Comparison of ENCODE assay signal across 11 cellular contexts in genomic region chr1:223819730-223820514, GRCh38. TPM values are rescaled to one million over a fixed set of nuclear protein-coding genes. Genes with fewer than 3 reads are reported as not detected.
DNase-seq lines count a peak whose midpoint lies in the region; ATAC-seq and TF ChIP-seq lines count a peak whose summit lies in the region.
"Had no signal": no experiment of that assay in that cellular context is flagged by ENCODE, and none has a peak within 500 bp of the region (broad histone marks: within the 10 kb centered on the region; RNA-seq: fewer than 3 reads in every experiment).

No MANE protein-coding gene starts in this region.

- peak overlapping the region; percentile 81 for H3K27ac Mint-ChIP-seq in HFFc6
- peak overlapping the region; percentile 91 for H3K27ac Mint-ChIP-seq in chondrocyte (ENCODE audit: unreplicated experiment)
- H3K27ac Mint-ChIP-seq in mesothelial cell of epicardium = peak overlapping the region; percentile 82

- TF ChIP-seq CTCF in AG10803 (conservative IDR thresholded peaks at IDR 0.05; ENCODE audit: low read length) (no peak), HFFc6 (IDR thresholded peaks at IDR 0.05) (no peak), chondrocyte (IDR thresholded peaks at IDR 0.05) (no peak), mesothelial cell of epicardium (IDR thresholded peaks at IDR 0.05; ENCODE audit: unreplicated experiment) (no peak)

- H3K4me1 Mint-ChIP-seq in HFFc6 (ENCODE audit: low read depth) = peaks cover 54% of the 10 kb centered on the region
- peaks cover 53% of the 10 kb centered on the region for H3K4me1 Mint-ChIP-seq in chondrocyte (ENCODE audit: low read depth)
- peaks cover 10% of the 10 kb centered on the region for H3K4me1 Mint-ChIP-seq in mesothelial cell of epicardium

- H3K27me3 Mint-ChIP-seq in HFFc6 (ENCODE audit: insufficient read depth) = no peaks in the 10 kb centered on the region; the same call in 1 of the 2 replicates
- no peaks in the 10 kb centered on the region for H3K27me3 Mint-ChIP-seq in chondrocyte (ENCODE audit: low read depth)
- H3K27me3 Mint-ChIP-seq in mesothelial cell of epicardium (ENCODE audit: low read depth) = no peaks in the 10 kb centered on the region

- H3K9me3 Mint-ChIP-seq in HFFc6 (no peaks in the 10 kb centered on the region), chondrocyte (ENCODE audit: low read depth) (no peaks in the 10 kb centered on the region), mesothelial cell of epicardium (no peaks in the 10 kb centered on the region)

- H3K4me3 ChIP-seq in AG10803 (ENCODE audit: low read length) = no peak overlapping the region

- peak overlapping the region; percentile 63 for H3K4me3 Mint-ChIP-seq in HFFc6
- no peak overlapping the region for H3K4me3 Mint-ChIP-seq in chondrocyte (ENCODE audit: unreplicated experiment)
- no peak overlapping the region for H3K4me3 Mint-ChIP-seq in mesothelial cell of epicardium

- ATAC-seq in GM19023 (IDR thresholded peaks at IDR 0.05; ENCODE audit: unreplicated experiment) = no peak

- H3K36me3 Mint-ChIP-seq in HFFc6 (ENCODE audit: low read depth) (no peaks in the 10 kb centered on the region), chondrocyte (ENCODE audit: low read depth) (peaks cover 8% of the 10 kb centered on the region), mesothelial cell of epicardium (peaks cover 11% of the 10 kb centered on the region)

- peak; percentile 79 for DNase-seq in AG10803 (ENCODE audit: low read depth)
- peak; percentile 24 for DNase-seq in HFFc6
- DNase-seq in chondrocyte (ENCODE audit: low spot score) = no peak
- DNase-seq in mesothelial cell of epicardium (ENCODE audit: low spot score in 2 of 2, unreplicated experiment in 2 of 2) = no peak
- DNase-seq in stimulated activated CD4-positive, alpha-beta T cell treated with anti-CD3 and anti-CD28 coated beads, Interleukin-15, amount 100 ng/mL, for 24 hours = no peak
- DNase-seq in NCI-H2227 treated with DMSO at 0.1 percent for 48 hours (lab: John Stamatoyannopoulos, UW) = no peak
- DNase-seq in SK-N-DZ (ENCODE audit: low spot score) = no peak
- DNase-seq: amniotic stem cell, DND-41, trophoblast cell had no signal

RNA-seq across cellular contexts. Expression of gene TP53BP2, which starts 25.8 kb away (rescaled TPM):
- 10 to 100 TPM; 21.6 to 30.1 (median 26.4) TPM for total RNA-seq in HFFc6 (2021; fragmentation: NEBNext Ultra II Directional; extraction: Animal tissue kit (Norgen Biotek cat#: 25700))
- 41.3 to 47.4 TPM (median 42.6 TPM) in 3 replicates for total RNA-seq in chondrocyte
- total RNA-seq in mesothelial cell of epicardium = 63.8 to 75.3 TPM (median 64.6 TPM) in 3 replicates
- 51.7 and 52.8 TPM in 2 replicates for polyA plus RNA-seq in SK-N-DZ (2014; cell fraction: cytosol; rRNA removed)
- polyA plus RNA-seq in SK-N-DZ (2014; cell fraction: nucleus; rRNA removed) = 36.7 and 42.5 TPM in 2 replicates

Comparison
In these comparisons a context has a peak if more than half of its experiments do, and no peak if none do; other contexts are left out.
1. DNase-seq: peak in AG10803 (single experiment) and HFFc6 (single experiment); none in chondrocyte (single experiment), mesothelial cell of epicardium (0 of 2), stimulated activated CD4-positive, alpha-beta T cell treated with anti-CD3 and anti-CD28 coated beads, Interleukin-15, amount 100 ng/mL, for 24 hours (single experiment), NCI-H2227 treated with DMSO at 0.1 percent for 48 hours (single experiment) and SK-N-DZ (single experiment).
2. Peak in every context shown above with its lines, with median percentiles within 50 percentile points of each other: H3K27ac Mint-ChIP-seq.